9 cellular contexts compared by ENCODE assay signal in the genomic region with DNA sequence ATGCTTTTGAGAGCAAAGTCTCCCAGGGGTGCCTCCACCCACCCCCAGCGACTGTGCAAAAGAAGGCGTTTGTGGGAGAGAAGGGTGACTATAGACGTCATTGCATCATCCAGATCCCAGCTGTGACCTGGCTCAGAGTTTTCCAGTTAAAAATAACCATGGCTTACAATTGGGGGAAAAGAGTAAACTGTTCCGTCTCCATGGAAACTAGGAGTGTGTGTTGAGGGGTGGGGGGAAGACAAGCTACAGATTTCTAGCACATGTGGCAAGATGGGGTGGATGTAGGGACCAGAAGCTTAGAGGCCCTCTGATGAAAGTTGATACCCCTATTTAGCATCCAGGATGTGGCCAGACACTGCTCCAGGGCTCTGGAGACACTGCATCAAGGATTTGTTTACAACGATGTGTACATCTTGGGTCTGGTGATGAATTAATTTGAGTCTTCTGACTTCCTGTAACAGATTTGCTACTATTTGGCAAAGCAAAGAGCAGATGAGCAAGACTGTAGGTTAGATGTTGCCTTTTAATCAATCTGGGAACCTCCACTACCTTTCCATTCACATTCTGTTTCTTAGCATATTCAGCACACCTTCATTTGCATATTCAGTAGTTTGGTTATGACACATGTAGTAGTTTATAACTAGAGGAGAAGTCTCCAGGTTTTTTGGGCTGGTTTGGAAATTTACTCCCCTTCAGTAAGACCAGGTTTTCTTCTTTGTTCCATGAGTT. TPM values are rescaled to one million over a fixed set of nuclear protein-coding genes. Genes with fewer than 3 reads are reported as not detected.
DNase-seq lines count a peak whose midpoint lies in the region; ATAC-seq, FAIRE-seq and TF ChIP-seq lines count a peak whose summit lies in the region.
"Had no signal": no experiment of that assay in that cellular context is flagged by ENCODE, and none has a peak within 500 bp of the region (broad histone marks: within the 10 kb centered on the region; RNA-seq: fewer than 3 reads in every experiment).

No MANE protein-coding gene starts in this region.

- TF ChIP-seq POLR2A in K562 (conservative IDR thresholded peaks at IDR 0.05): no peak

- no peak for TF ChIP-seq EP300 in K562 (IDR thresholded peaks at IDR 0.05; ENCODE audit: low read length)

- H3K27ac Mint-ChIP-seq in Calu3 (ENCODE audit: unreplicated experiment) (no peak overlapping the region), nephron progenitor cell (peak overlapping the region; percentile 57)

- no peak overlapping the region for H3K4me3 Mint-ChIP-seq in Calu3 (ENCODE audit: low read depth, unreplicated experiment)
- no peak overlapping the region for H3K4me3 Mint-ChIP-seq in nephron progenitor cell

- H3K4me1 ChIP-seq in K562 (replicated peaks in 1 of 2; ENCODE audit: control insufficient read depth in 2 of 2, insufficient read depth in 2 of 2, low read length in 2 of 2): peaks cover 0 to 20% of the 10 kb centered on the region in 2 experiments; a peak in 2 of 5 replicates

- H3K36me3 ChIP-seq in K562 (ENCODE audit: control insufficient read depth, insufficient read depth, low read length): peaks cover 8% of the 10 kb centered on the region; the same call in 1 of the 3 replicates

- H2AFZ ChIP-seq in K562 (ENCODE audit: low read depth, low read length): 0 out of 2 replicates have a peak overlapping the region, but pooled peaks have one; percentile 32

- no peaks in the 10 kb centered on the region for H3K9me3 Mint-ChIP-seq in Calu3 (ENCODE audit: low read depth, unreplicated experiment)
- H3K9me3 Mint-ChIP-seq in nephron progenitor cell: no peaks in the 10 kb centered on the region

- in situ Hi-C loops in K562 (cut with MboI): no loop called here

- TSS peak; percentile 13 for BruUV-seq in Calu3 (replicated peaks; lab: Mats Ljungman, UMichigan)
- BruUV-seq in K562 (replicated peaks; lab: Mats Ljungman, UMichigan): no TSS peak

- POLR2A ChIA-PET in K562 (lab: Yijun Ruan, JAX): interaction anchor here (1.6 kb wide), 1 partner anchor 10 kb away, joined by 4 read pairs; no protein-coding TSS in a partner anchor

- no peaks in the 10 kb centered on the region for H3K27me3 Mint-ChIP-seq in Calu3 (ENCODE audit: unreplicated experiment)
- H3K27me3 Mint-ChIP-seq in nephron progenitor cell (ENCODE audit: low read depth, poor library complexity): peaks cover 24% of the 10 kb centered on the region

- ATAC-seq in K562 (peak; percentile 68), HG03378 (IDR thresholded peaks at IDR 0.05; ENCODE audit: unreplicated experiment) (no peak), HG03175 (IDR thresholded peaks at IDR 0.05; ENCODE audit: unreplicated experiment) (no peak), GM21390 (IDR thresholded peaks at IDR 0.05; ENCODE audit: unreplicated experiment) (no peak)

- H3K79me2 ChIP-seq in K562 (ENCODE audit: control insufficient read depth, insufficient read depth, low read length): no peaks in the 10 kb centered on the region

- no peak for TF ChIP-seq CTCF in Calu3 (IDR thresholded peaks at IDR 0.05; ENCODE audit: unreplicated experiment)
- no peak for TF ChIP-seq CTCF in K562 (IDR thresholded peaks at IDR 0.05 in 2 of 3, conservative IDR thresholded peaks at IDR 0.05 in 1 of 3; ENCODE audit: insufficient read depth in 2 of 3, low read depth in 1 of 3, low read length in 3 of 3)
- no peak for TF ChIP-seq CTCF in nephron progenitor cell (IDR thresholded peaks at IDR 0.05)

- H3K36me3 Mint-ChIP-seq in Calu3 (ENCODE audit: insufficient read depth, unreplicated experiment): peaks cover 14% of the 10 kb centered on the region
- H3K36me3 Mint-ChIP-seq in nephron progenitor cell (ENCODE audit: low read depth): peaks cover 18% of the 10 kb centered on the region

- CTCF ChIA-PET in Calu3 (lab: Charles Lee): interaction anchor here (0.6 to 1.0 kb wide), 3 partner anchors 11 to 939 kb away, joined by 3 to 5 read pairs (median 4); partner anchors contain the start of gene GGNBP2
- CTCF ChIA-PET in K562 (lab: Yijun Ruan, JAX; ENCODE audit: low intra/inter-chr PET ratio): no interaction called here

- no peaks in the 10 kb centered on the region for H3K27me3 ChIP-seq in K562 (ENCODE audit: control insufficient read depth in 2 of 2, insufficient read depth in 2 of 2, low read length in 2 of 2)

- no peak overlapping the region for H3K9ac ChIP-seq in K562 (ENCODE audit: insufficient read depth in 1 of 2, low read depth in 2 of 2, low read length in 2 of 2)

- no peak overlapping the region; the same call in 2 of the 3 replicates for H3K27ac ChIP-seq in K562 (ENCODE audit: extremely low read depth, low read depth, low read length)

- WGBS in K562 (ENCODE audit: insufficient coverage, low coverage, missing lambda C conversion rate): 40% methylated on average over 5 of the region's 5 CpGs

- intact Hi-C loops in Calu3 (cut with micrococcal nuclease; ENCODE audit: unreplicated experiment) (no loop called here), K562 (cut with micrococcal nuclease) (no loop called here)

- peak overlapping the region; percentile 1; the same call in 1 of the 2 replicates for H3K4me2 ChIP-seq in K562 (ENCODE audit: insufficient read depth, low read length)

- no peak overlapping the region for H3K4me3 ChIP-seq in K562

- H3K9me1 ChIP-seq in K562 (ENCODE audit: control insufficient read depth, insufficient read depth, low read length): no peaks in the 10 kb centered on the region

- no peak for FAIRE-seq in K562 (lab: Jason Lieb, UNC)

- H3K9me3 ChIP-seq in K562 (replicated peaks; ENCODE audit: control insufficient read depth, insufficient read depth, low read depth, low read length): no peaks in the 10 kb centered on the region

- no peaks in the 10 kb centered on the region for H4K20me1 ChIP-seq in K562 (replicated peaks; ENCODE audit: control insufficient read depth, insufficient read depth, low read length)

- DNase-seq in Calu3 (no peak), LHCN-M2 (ENCODE audit: low read depth) (peak; percentile 82), K562 (ENCODE audit: extremely low read depth in 1 of 4, low spot score in 3 of 4) (peak in 2 of 4 experiments; percentile 19 to 36), nephron progenitor cell (no peak), GM19238 (ENCODE audit: insufficient read length, low spot score) (no peak)
- DNase-seq: NCI-H1105 had no signal

- peaks cover 18% of the 10 kb centered on the region for H3K4me1 Mint-ChIP-seq in Calu3 (ENCODE audit: low read depth, unreplicated experiment)
- peaks cover 27% of the 10 kb centered on the region for H3K4me1 Mint-ChIP-seq in nephron progenitor cell

- no peak for TF ChIP-seq RAD21 in K562 (CRISPR knock-in tag; conservative IDR thresholded peaks at IDR 0.05 in 1 of 2, IDR thresholded peaks at IDR 0.05 in 1 of 2)

TF ChIP-seq in K562, 482 proteins besides CTCF, POLR2A, EP300 and RAD21 (continues in another document):
- TF ChIP-seq CTBP1 (IDR thresholded peaks at IDR 0.05; ENCODE audit: borderline replicate concordance) (0 out of 2 replicates have a peak, but pooled peaks have one; percentile 21), CBFA2T3 (IDR thresholded peaks at IDR 0.05) (no peak), CEBPB (tag; IDR thresholded peaks at IDR 0.05) (peak; percentile 56; the same call in 1 of the 2 replicates), NONO (IDR thresholded peaks at IDR 0.05; ENCODE audit: low read depth in 2 of 2, low read length in 1 of 2) (no peak), CEBPG (CRISPR knock-in tag; IDR thresholded peaks at IDR 0.05) (peak; percentile 65; the same call in 1 of the 2 replicates), CEBPG (tag; conservative IDR thresholded peaks at IDR 0.05 in 1 of 2, IDR thresholded peaks at IDR 0.05 in 1 of 2) (peak; percentile 89 to 95), RFX1 (IDR thresholded peaks at IDR 0.05) (peak; percentile 79), RCOR1 (IDR thresholded peaks at IDR 0.05; ENCODE audit: borderline replicate concordance in 1 of 2, low read depth in 2 of 2, low read length in 2 of 2) (no peak), IRF9 (tag; IDR thresholded peaks at IDR 0.05) (peak; percentile 52; the same call in 1 of the 2 replicates)
- TF ChIP-seq, protein P1, sequence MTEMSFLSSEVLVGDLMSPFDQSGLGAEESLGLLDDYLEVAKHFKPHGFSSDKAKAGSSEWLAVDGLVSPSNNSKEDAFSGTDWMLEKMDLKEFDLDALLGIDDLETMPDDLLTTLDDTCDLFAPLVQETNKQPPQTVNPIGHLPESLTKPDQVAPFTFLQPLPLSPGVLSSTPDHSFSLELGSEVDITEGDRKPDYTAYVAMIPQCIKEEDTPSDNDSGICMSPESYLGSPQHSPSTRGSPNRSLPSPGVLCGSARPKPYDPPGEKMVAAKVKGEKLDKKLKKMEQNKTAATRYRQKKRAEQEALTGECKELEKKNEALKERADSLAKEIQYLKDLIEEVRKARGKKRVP (CRISPR knock-in tag; IDR thresholded peaks at IDR 0.05): peak; percentile 69

RNA-seq across cellular contexts. Expression of gene DUSP14, which starts 6.2 kb away (rescaled TPM):
- total RNA-seq in Calu3 (2022): 75.2 and 77.6 TPM in 2 replicates
- total RNA-seq in LHCN-M2 (2014; rRNA removed): 51.0 and 52.8 TPM in 2 replicates
- 63.1 TPM for polyA plus RNA-seq in LHCN-M2 (2012)
- 14.7 and 22.3 TPM in 2 replicates for total RNA-seq in K562 (2011; cell fraction: chromatin; rRNA removed; ENCODE audit: low replicate concordance)
- 15.7 and 17.9 TPM in 2 replicates for total RNA-seq in K562 (2011; cell fraction: nucleolus; rRNA removed)
- 15.3 and 18.4 TPM in 2 replicates for total RNA-seq in K562 (2011; cell fraction: nucleoplasm; rRNA removed)
- 27.7 and 37.2 TPM in 2 replicates for total RNA-seq in K562 (2014; rRNA removed)
- 19.6 and 20.2 TPM in 2 replicates for total RNA-seq in K562 (2014; rRNA removed; fragmentation: Illumina TruSeq; extraction: Trizol)
- 23.6 and 26.9 TPM in 2 replicates for total RNA-seq in K562 (2015; rRNA removed; fragmentation: Illumina TruSeq; extraction: Trizol)
- total RNA-seq in K562 (2021): 24.8 and 25.3 TPM in 2 replicates
- 21.4 and 36.7 TPM in 2 replicates for polyA plus RNA-seq in K562 (2011; rRNA removed)
- polyA plus RNA-seq in K562 (2011; cell fraction: cytosol; rRNA removed): 26.9 and 54.6 TPM in 2 replicates
- 11.2 and 17.7 TPM in 2 replicates for polyA plus RNA-seq in K562 (2011; cell fraction: nucleus; rRNA removed)
- 21.4 and 25.4 TPM in 2 replicates for polyA plus RNA-seq in K562 (2012)
- 36.2 and 43.1 TPM in 2 replicates for polyA plus RNA-seq in K562 (2014; fragmentation: Illumina TruSeq; extraction: Trizol)
- polyA plus RNA-seq in K562 (2014; fragmentation: Nextera tagmentation; extraction: Ambion mirVana): 10 to 100 TPM; 64.0 to 74.0 TPM
- 31.8 and 38.0 TPM in 2 replicates for polyA plus RNA-seq in K562 (2014; rRNA removed)
- 12.8 and 26.0 TPM in 2 replicates for polyA minus RNA-seq in K562 (2011; rRNA and poly(A)+ RNA removed)
- 8.5 and 12.9 TPM in 2 replicates for polyA minus RNA-seq in K562 (2011; cell fraction: cytosol; rRNA and poly(A)+ RNA removed)
- polyA minus RNA-seq in K562 (2011; cell fraction: nucleus; rRNA and poly(A)+ RNA removed): 4.0 and 4.1 TPM in 2 replicates
